In the genomic region with DNA sequence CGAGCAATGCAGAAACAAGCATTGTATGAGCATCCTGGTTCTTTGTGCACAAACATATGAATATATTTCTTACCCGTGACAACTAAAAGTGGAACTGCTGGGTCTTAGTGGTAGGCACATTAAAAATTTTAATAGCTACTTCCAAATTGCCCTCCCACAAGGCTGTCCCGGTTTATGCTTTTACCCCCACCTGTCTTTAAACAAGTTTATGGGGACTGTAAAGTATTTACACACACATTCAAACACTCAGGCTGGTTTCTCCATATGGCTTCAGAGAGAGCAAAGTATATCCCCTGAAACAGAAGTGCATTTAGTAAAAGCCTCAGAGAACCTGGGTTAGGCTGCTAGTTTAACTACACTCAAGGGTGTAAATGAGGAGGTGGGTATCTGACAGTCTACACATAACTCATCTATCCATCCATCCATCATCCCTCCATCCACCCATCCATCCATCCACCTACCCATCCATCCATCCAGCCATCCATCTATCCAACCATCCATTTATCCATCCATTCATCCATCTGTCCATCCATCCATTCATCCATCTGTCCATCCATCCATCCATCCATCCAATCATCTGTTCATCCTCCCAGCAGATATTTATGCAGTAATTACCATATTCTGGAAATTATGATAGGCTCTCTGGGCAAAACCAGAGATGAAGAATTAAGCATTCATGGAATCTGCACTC, we compare ENCODE assay signal across 20 cellular contexts.
DNase-seq lines count a peak whose midpoint lies in the region; ATAC-seq, FAIRE-seq and TF ChIP-seq lines count a peak whose summit lies in the region.
"Had no signal": no experiment of that assay in that cellular context is flagged by ENCODE, and none has a peak within 500 bp of the region (broad histone marks: within the 10 kb centered on the region; RNA-seq: fewer than 3 reads in every experiment).

No MANE protein-coding gene starts in this region.

- peaks cover 7% of the 10 kb centered on the region for H3K36me3 ChIP-seq in left ventricle myocardium inferior
- no peaks in the 10 kb centered on the region for H3K36me3 ChIP-seq in right atrium auricular region
- no peaks in the 10 kb centered on the region for H3K36me3 ChIP-seq in GM12878 (ENCODE audit: control insufficient read depth in 2 of 2, insufficient read depth in 2 of 2, low read length in 1 of 2)
- H3K36me3 ChIP-seq: MG63 had no signal

- H3K27me3 ChIP-seq in left ventricle myocardium inferior (ENCODE audit: low read depth) = peaks cover 7% of the 10 kb centered on the region
- no peaks in the 10 kb centered on the region for H3K27me3 ChIP-seq in right atrium auricular region
- H3K27me3 ChIP-seq in GM12878 (replicated peaks in 1 of 2; ENCODE audit: control insufficient read depth in 2 of 2, insufficient read depth in 2 of 2, low read length in 1 of 2) = no peaks in the 10 kb centered on the region
- H3K27me3 ChIP-seq: MG63 had no signal

- peak overlapping the region; percentile 89 for H3K4me2 ChIP-seq in GM12878 (ENCODE audit: control insufficient read depth, insufficient read depth)

- H3K4me1 Mint-ChIP-seq in nephron = peaks cover 60% of the 10 kb centered on the region

- no peaks in the 10 kb centered on the region for H4K20me1 ChIP-seq in GM12878 (ENCODE audit: control insufficient read depth, insufficient read depth)

- in situ Hi-C loops in GM12878 (cut with MboI) = no loop called here

- peak overlapping the region; percentile 18 to 85 (median 72) for H3K27ac Mint-ChIP-seq in nephron

- no peak overlapping the region for H3K4me3 ChIP-seq in left ventricle myocardium inferior
- no peak overlapping the region for H3K4me3 ChIP-seq in right atrium auricular region
- peak overlapping the region; percentile 20; the same call in 1 of the 2 replicates for H3K4me3 ChIP-seq in GM12878
- H3K4me3 ChIP-seq: MG63 had no signal

- 61% methylated on average over 3 of the region's 3 CpGs for WGBS in GM12878 (ENCODE audit: insufficient coverage, insufficient replicate concordance, low lambda C conversion rate, missing lambda C conversion rate)

- CTCF ChIA-PET in GM12878 (lab: Yijun Ruan, JAX) = interaction anchor here (1.0 kb wide), 1 partner anchor 22 kb away, joined by 3 read pairs; no protein-coding TSS in a partner anchor

- no peaks in the 10 kb centered on the region for H3K36me3 Mint-ChIP-seq in nephron (ENCODE audit: low read depth)

- no peak overlapping the region for H2AFZ ChIP-seq in GM12878 (ENCODE audit: control insufficient read depth, low read depth, low read length)

- intact Hi-C loops in left ventricle myocardium inferior (cut with micrococcal nuclease) = no loop called here
- intact Hi-C loops in GM12878 (cut with micrococcal nuclease; ENCODE audit: unreplicated experiment) = no loop called here

- H3K27ac ChIP-seq in left ventricle myocardium inferior (replicated peaks) (peak overlapping the region; percentile 77), right atrium auricular region (no peak overlapping the region), GM12878 (ENCODE audit: control insufficient read depth, insufficient read depth) (no peak overlapping the region)
- H3K27ac ChIP-seq: HL-60 had no signal

- no peak for TF ChIP-seq POLR2A in GM12878 (IDR thresholded peaks at IDR 0.05; ENCODE audit: low read depth, low read length)

- no peak for TF ChIP-seq RAD21 in GM12878 (IDR thresholded peaks at IDR 0.05; ENCODE audit: insufficient read depth, low read depth, low read length)

- no TSS peak for BruUV-seq in GM12878 (replicated peaks; lab: Mats Ljungman, UMichigan)

- no peak overlapping the region for H3K9ac ChIP-seq in GM12878 (ENCODE audit: control insufficient read depth, insufficient read depth, low read length)

- ATAC-seq in GM12878 = no peak
- no peak for ATAC-seq in HG02759 (IDR thresholded peaks at IDR 0.05; ENCODE audit: unreplicated experiment)

- H3K9me3 ChIP-seq in left ventricle myocardium inferior (replicated peaks) (no peaks in the 10 kb centered on the region), right atrium auricular region (no peaks in the 10 kb centered on the region), GM12878 (replicated peaks; ENCODE audit: control insufficient read depth, insufficient read depth, low read length) (no peaks in the 10 kb centered on the region)
- H3K9me3 ChIP-seq: MG63 had no signal

- POLR2A ChIA-PET in GM12878 (lab: Charles Lee) = interaction anchor here (1.2 to 1.8 kb wide), 3 partner anchors 17 to 37 kb away, joined by 3 to 5 read pairs (median 3); no protein-coding TSS in a partner anchor

- no peak for FAIRE-seq in GM12878 (lab: Jason Lieb, UNC)
- FAIRE-seq: RCC 7860 had no signal

- DNase-seq in left ventricle myocardium inferior (no peak), right atrium auricular region (ENCODE audit: low spot score) (no peak), GM12878 (ENCODE audit: low read depth, low spot score) (no peak), DMS53 (lab: John Stamatoyannopoulos, UW) (no peak), NCI-H1417 treated with DMSO at 0.1 percent for 48 hours (lab: John Stamatoyannopoulos, UW) (no peak), NCI-H1105 (lab: John Stamatoyannopoulos, UW) (no peak)
- DNase-seq: COR-L47, HCEC 1CT, KBM-7, MG63, NCI-H1417, NCI-H2029, NCI-H2171 treated with DMSO at 0.1 percent for 48 hours, NCI-H774, SHP77 had no signal

- H3K27me3 Mint-ChIP-seq in nephron (ENCODE audit: low read depth) = peaks cover 16% of the 10 kb centered on the region

- SMC1A ChIA-PET in GM12878 (lab: Charles Lee; ENCODE audit: uncharacterized antibody, unreplicated experiment) = interaction anchor here (0.7 to 2.2 kb wide), 6 partner anchors 8 to 96 kb away, joined by 3 to 9 read pairs (median 3); no protein-coding TSS in a partner anchor

- no peak for TF ChIP-seq CTCF in left ventricle myocardium inferior (IDR thresholded peaks at IDR 0.05; ENCODE audit: borderline replicate concordance)
- TF ChIP-seq CTCF in right atrium auricular region (IDR thresholded peaks at IDR 0.05) = no peak
- no peak for TF ChIP-seq CTCF in GM12878 (IDR thresholded peaks at IDR 0.05 in 2 of 3, conservative IDR thresholded peaks at IDR 0.05 in 1 of 3; ENCODE audit: control insufficient read depth in 2 of 3, extremely low read depth in 1 of 3, insufficient read depth in 1 of 3, low read depth in 3 of 3, low read length in 3 of 3)
- TF ChIP-seq CTCF in nephron (IDR thresholded peaks at IDR 0.05; ENCODE audit: unreplicated experiment in 3 of 3) = no peak

- no peaks in the 10 kb centered on the region for H3K79me2 ChIP-seq in GM12878 (ENCODE audit: control insufficient read depth, insufficient read depth, low read length)

- H3K4me3 Mint-ChIP-seq in nephron = no peak overlapping the region
- H3K4me3 Mint-ChIP-seq: CD14-positive monocyte had no signal

- H3K4me1 ChIP-seq in left ventricle myocardium inferior = peaks cover 58% of the 10 kb centered on the region
- peaks cover 0 to 28% of the 10 kb centered on the region in 2 donors for H3K4me1 ChIP-seq in right atrium auricular region
- H3K4me1 ChIP-seq in GM12878 (ENCODE audit: control insufficient read depth, insufficient read depth, low read length) = peaks cover 18% of the 10 kb centered on the region

- no peak for TF ChIP-seq EP300 in GM12878 (IDR thresholded peaks at IDR 0.05; ENCODE audit: borderline replicate concordance in 1 of 2, control insufficient read depth in 1 of 2, low read depth in 2 of 2, low read length in 2 of 2)

- H3K9me3 Mint-ChIP-seq in nephron = no peaks in the 10 kb centered on the region

- RAD21 ChIA-PET in GM12878 (lab: Charles Lee; ENCODE audit: unreplicated experiment) = interaction anchor here (1.3 kb wide), 1 partner anchor 33 kb away, joined by 3 read pairs; no protein-coding TSS in a partner anchor

TF ChIP-seq in GM12878, 131 proteins besides CTCF, POLR2A, EP300 and RAD21:
- TF ChIP-seq TBL1XR1 (IDR thresholded peaks at IDR 0.05; ENCODE audit: low read depth, low read length) = no peak
- TF ChIP-seq, protein P1, sequence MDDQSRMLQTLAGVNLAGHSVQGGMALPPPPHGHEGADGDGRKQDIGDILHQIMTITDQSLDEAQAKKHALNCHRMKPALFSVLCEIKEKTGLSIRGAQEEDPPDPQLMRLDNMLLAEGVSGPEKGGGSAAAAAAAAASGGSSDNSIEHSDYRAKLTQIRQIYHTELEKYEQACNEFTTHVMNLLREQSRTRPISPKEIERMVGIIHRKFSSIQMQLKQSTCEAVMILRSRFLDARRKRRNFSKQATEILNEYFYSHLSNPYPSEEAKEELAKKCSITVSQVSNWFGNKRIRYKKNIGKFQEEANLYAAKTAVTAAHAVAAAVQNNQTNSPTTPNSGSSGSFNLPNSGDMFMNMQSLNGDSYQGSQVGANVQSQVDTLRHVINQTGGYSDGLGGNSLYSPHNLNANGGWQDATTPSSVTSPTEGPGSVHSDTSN (IDR thresholded peaks at IDR 0.05; ENCODE audit: insufficient replicate concordance, low read depth, low read length) = no peak
- TF ChIP-seq MTA2 (IDR thresholded peaks at IDR 0.05; ENCODE audit: low read depth) = no peak; the same call in 1 of the 2 replicates
- no peak for TF ChIP-seq RB1 (IDR thresholded peaks at IDR 0.05; ENCODE audit: borderline replicate concordance)
- TF ChIP-seq ZNF622 (IDR thresholded peaks at IDR 0.05) = no peak
- TF ChIP-seq IKZF2 (IDR thresholded peaks at IDR 0.05) = no peak
- no peak for TF ChIP-seq POLR2AphosphoS2 (IDR thresholded peaks at IDR 0.05; ENCODE audit: low read depth, low read length)
- TF ChIP-seq ZNF207 (IDR thresholded peaks at IDR 0.05; ENCODE audit: borderline replicate concordance) = no peak
- TF ChIP-seq, protein P2, sequence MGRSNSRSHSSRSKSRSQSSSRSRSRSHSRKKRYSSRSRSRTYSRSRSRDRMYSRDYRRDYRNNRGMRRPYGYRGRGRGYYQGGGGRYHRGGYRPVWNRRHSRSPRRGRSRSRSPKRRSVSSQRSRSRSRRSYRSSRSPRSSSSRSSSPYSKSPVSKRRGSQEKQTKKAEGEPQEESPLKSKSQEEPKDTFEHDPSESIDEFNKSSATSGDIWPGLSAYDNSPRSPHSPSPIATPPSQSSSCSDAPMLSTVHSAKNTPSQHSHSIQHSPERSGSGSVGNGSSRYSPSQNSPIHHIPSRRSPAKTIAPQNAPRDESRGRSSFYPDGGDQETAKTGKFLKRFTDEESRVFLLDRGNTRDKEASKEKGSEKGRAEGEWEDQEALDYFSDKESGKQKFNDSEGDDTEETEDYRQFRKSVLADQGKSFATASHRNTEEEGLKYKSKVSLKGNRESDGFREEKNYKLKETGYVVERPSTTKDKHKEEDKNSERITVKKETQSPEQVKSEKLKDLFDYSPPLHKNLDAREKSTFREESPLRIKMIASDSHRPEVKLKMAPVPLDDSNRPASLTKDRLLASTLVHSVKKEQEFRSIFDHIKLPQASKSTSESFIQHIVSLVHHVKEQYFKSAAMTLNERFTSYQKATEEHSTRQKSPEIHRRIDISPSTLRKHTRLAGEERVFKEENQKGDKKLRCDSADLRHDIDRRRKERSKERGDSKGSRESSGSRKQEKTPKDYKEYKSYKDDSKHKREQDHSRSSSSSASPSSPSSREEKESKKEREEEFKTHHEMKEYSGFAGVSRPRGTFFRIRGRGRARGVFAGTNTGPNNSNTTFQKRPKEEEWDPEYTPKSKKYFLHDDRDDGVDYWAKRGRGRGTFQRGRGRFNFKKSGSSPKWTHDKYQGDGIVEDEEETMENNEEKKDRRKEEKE (IDR thresholded peaks at IDR 0.05) = no peak
- no peak for TF ChIP-seq EGR1 (IDR thresholded peaks at IDR 0.05; ENCODE audit: borderline replicate concordance in 1 of 2, low read depth in 2 of 2, low read length in 2 of 2)
